ENCODE assay signal across 20 cellular contexts in the genomic region with DNA sequence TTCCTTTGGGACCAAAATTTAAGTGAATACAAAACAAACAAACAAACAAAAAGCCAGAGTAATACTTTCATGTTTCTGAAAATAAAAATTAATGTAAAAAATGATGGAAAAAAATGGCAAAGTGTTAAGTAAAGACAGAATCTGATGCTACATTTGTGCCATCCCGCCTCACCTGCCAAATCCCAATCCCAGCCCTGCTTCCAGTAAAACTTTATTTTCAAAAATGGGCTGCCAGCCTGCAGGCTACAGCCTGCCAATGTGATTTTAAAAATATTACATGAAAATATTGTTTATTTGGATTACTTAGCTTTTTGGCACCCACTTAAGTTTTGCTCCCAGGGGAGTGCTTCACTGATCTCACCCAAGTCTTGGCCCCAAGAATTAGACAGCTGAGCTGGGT.
"Had no signal": no experiment of that assay in that cellular context is flagged by ENCODE, and none has a peak within 500 bp of the region (broad histone marks: within the 10 kb centered on the region; RNA-seq: fewer than 3 reads in every experiment).

No MANE protein-coding gene starts in this region.

- H3K27ac ChIP-seq: colonic mucosa, epithelial cell of prostate, esophagus squamous epithelium, heart right ventricle, left lung, lower lobe of right lung had no signal

- H3K36me3 ChIP-seq: colonic mucosa, esophagus squamous epithelium, gastrocnemius medialis, heart right ventricle, left lung, lower lobe of right lung had no signal

- ATAC-seq: effector memory CD8-positive, alpha-beta T cell; esophagus mucosa; heart right ventricle; left cardiac atrium; left lung; left ventricle myocardium superior; lower lobe of right lung had no signal

- H3K9me3 ChIP-seq: colonic mucosa, esophagus squamous epithelium, gastrocnemius medialis, left lung, lower lobe of right lung, mucosa of descending colon had no signal

- H3K4me1 ChIP-seq: colonic mucosa had no signal

- H3K27me3 ChIP-seq: colonic mucosa, gastrocnemius medialis had no signal

- DNase-seq: colonic mucosa; cortex of kidney; effector CD8-positive, alpha-beta T cell; effector memory CD8-positive, alpha-beta T cell; endodermal cell; erythroblast; esophagus squamous epithelium; foreskin fibroblast; foreskin melanocyte; gastrocnemius medialis; heart right ventricle; hippocampal formation; left cardiac atrium; left ventricle myocardium superior; lower lobe of right lung; mesenchymal stem cell; mucosa of descending colon had no signal

- H3K4me3 ChIP-seq: colonic mucosa, esophagus squamous epithelium, gastrocnemius medialis, heart right ventricle, left lung, lower lobe of right lung, mucosa of descending colon had no signal
